ENCODE assay signal across 8 cellular contexts in genomic region chr19:21328885-21329605, GRCh38. TPM values are rescaled to one million over a fixed set of nuclear protein-coding genes. Genes with fewer than 3 reads are reported as not detected.
DNase-seq lines count a peak whose midpoint lies in the region; ATAC-seq, FAIRE-seq and TF ChIP-seq lines count a peak whose summit lies in the region.

ZNF708 (minus strand) TSS chr19:21329410; CDS start chr19:21329212, 198 bp downstream.

- H3K9ac ChIP-seq in HepG2 (ENCODE audit: insufficient read depth, low read depth, low read length) = peak within 1 kb of the TSS; percentile 98

- no peaks in the 10 kb centered on the region for H3K4me1 ChIP-seq in BE2C
- H3K4me1 ChIP-seq in HepG2 (ENCODE audit: insufficient read depth, low read length) = peaks cover 12% of the 10 kb centered on the region

- H3K4me1 Mint-ChIP-seq in dendritic cell treated with granulocyte-macrophage colony-stimulating factor and Interleukin-4, amounts not matched to agents 40 ng/mL and 50 ng/mL, for 4 days (ENCODE audit: low read depth) = peaks cover 22% of the 10 kb centered on the region

- CTCF ChIA-PET in HepG2 (lab: Yijun Ruan, JAX; ENCODE audit: low intra/inter-chr PET ratio, low total read pairs) = no interaction called here

- TF ChIP-seq RAD21 in HepG2 (CRISPR knock-in tag; IDR thresholded peaks at IDR 0.05) = no peak

- BruUV-seq in HepG2 (replicated peaks; lab: Mats Ljungman, UMichigan) = no TSS peak

- DNase-seq in BE2C (peak; percentile 91), GM19240 (ENCODE audit: insufficient read length, low spot score) (peak; percentile 39), NCI-H526 treated with DMSO at 0.1 percent for 48 hours (lab: John Stamatoyannopoulos, UW) (peak; percentile 66), HepG2 (ENCODE audit: low spot score) (peak; percentile 94)
- peak; percentile 56 for DNase-seq in activated CD4-positive, alpha-beta T cell treated with anti-CD3 and anti-CD28 coated beads, Interleukin-2, amount 50 U/mL, for 1 hour
- peak; percentile 69 for DNase-seq in stimulated activated CD4-positive, alpha-beta T cell treated with anti-CD3 and anti-CD28 coated beads, Interleukin-4, amount 100 ng/mL, for 1 hour

- in situ Hi-C loops in HepG2 (cut with HindIII; ENCODE audit: extremely low pct_ligation_motif_present, low pct_unique_long_range_greater_than_20kb) = no loop called here

- peaks cover 20% of the 10 kb centered on the region for H3K79me2 ChIP-seq in HepG2 (ENCODE audit: insufficient read depth, low read length)

- H3K9me3 ChIP-seq in BE2C (peaks cover 5% of the 10 kb centered on the region; the same call in 1 of the 2 replicates), HepG2 (ENCODE audit: low read length) (peaks cover 6% of the 10 kb centered on the region; the same call in 1 of the 2 replicates)

- H3K4me3 ChIP-seq in BE2C (ENCODE audit: low read depth, low read length) (peak within 1 kb of the TSS; percentile 81), HepG2 (replicated peaks in 1 of 3; ENCODE audit: insufficient read depth in 1 of 3, low read depth in 2 of 3, low read length in 3 of 3) (peak within 1 kb of the TSS; percentile 84 to 96 (median 95))

- peaks cover 49% of the 10 kb centered on the region for H3K36me3 Mint-ChIP-seq in dendritic cell treated with granulocyte-macrophage colony-stimulating factor and Interleukin-4, amounts not matched to agents 40 ng/mL and 50 ng/mL, for 4 days (ENCODE audit: low read depth)

- FAIRE-seq in HepG2 (lab: Jason Lieb, UNC) = peak; percentile 92

- H3K27me3 ChIP-seq in BE2C = no peaks in the 10 kb centered on the region
- H3K27me3 ChIP-seq in HepG2 (ENCODE audit: control insufficient read depth in 1 of 2, insufficient read depth in 2 of 2, low read length in 2 of 2) = no peaks in the 10 kb centered on the region; a peak in 1 of 5 replicates

- TF ChIP-seq POLR2A in HepG2 (IDR thresholded peaks at IDR 0.05; ENCODE audit: insufficient read depth in 1 of 2, low read depth in 2 of 2, low read length in 2 of 2) = peak; percentile 84 to 96

- TF ChIP-seq CTCF in BE2C (IDR thresholded peaks at IDR 0.05; ENCODE audit: low read depth, low read length) = no peak
- no peak for TF ChIP-seq CTCF in HepG2 (CRISPR knock-in tag; IDR thresholded peaks at IDR 0.05)

- peak within 1 kb of the TSS; percentile 100 for H3K27ac Mint-ChIP-seq in dendritic cell treated with granulocyte-macrophage colony-stimulating factor and Interleukin-4, amounts not matched to agents 40 ng/mL and 50 ng/mL, for 4 days

- H3K4me3 Mint-ChIP-seq in dendritic cell treated with granulocyte-macrophage colony-stimulating factor and Interleukin-4, amounts not matched to agents 40 ng/mL and 50 ng/mL, for 4 days = peak within 1 kb of the TSS; percentile 100

- H3K9me3 Mint-ChIP-seq in dendritic cell treated with granulocyte-macrophage colony-stimulating factor and Interleukin-4, amounts not matched to agents 40 ng/mL and 50 ng/mL, for 4 days = peaks cover 18% of the 10 kb centered on the region

- TF ChIP-seq EP300 in HepG2 (IDR thresholded peaks at IDR 0.05; ENCODE audit: low read depth in 2 of 2, low read length in 2 of 2) (no peak), HepG2 (CRISPR knock-in tag; IDR thresholded peaks at IDR 0.05; ENCODE audit: borderline replicate concordance) (no peak)

- ATAC-seq in HG03460 (IDR thresholded peaks at IDR 0.05; ENCODE audit: unreplicated experiment) = peak; percentile 99
- peak; percentile 100 for ATAC-seq in HepG2

- H3K27ac ChIP-seq in HepG2 (ENCODE audit: extremely low read length, insufficient read depth, low read length) = peak within 1 kb of the TSS; percentile 97

- peak within 1 kb of the TSS; percentile 76 for H3K4me2 ChIP-seq in HepG2 (ENCODE audit: low read depth, low read length)

- intact Hi-C loops in dendritic cell treated with granulocyte-macrophage colony-stimulating factor and Interleukin-4, amounts not matched to agents 40 ng/mL and 50 ng/mL, for 4 days (cut with micrococcal nuclease) = loop anchor here (1.0 to 10.0 kb wide), 2 partner anchors 29 to 304 kb away; partner anchors contain the start of genes ZNF430 and ZNF738
- intact Hi-C loops in HepG2 (cut with micrococcal nuclease; ENCODE audit: unreplicated experiment) = loop anchor here (1.0 to 10.0 kb wide), 3 partner anchors 29 to 436 kb away; partner anchors contain the start of genes ZNF100, ZNF493 and ZNF738

- H4K20me1 ChIP-seq in HepG2 (ENCODE audit: insufficient read depth, low read length) = no peaks in the 10 kb centered on the region

- H3K36me3 ChIP-seq in BE2C (peaks cover 11% of the 10 kb centered on the region), HepG2 (replicated peaks in 1 of 2; ENCODE audit: control insufficient read depth in 1 of 2, insufficient read depth in 2 of 2, low read length in 2 of 2) (0 out of 5 replicates have a peak, but pooled peaks cover 0 to 8% of the 10 kb centered on the region in 2 experiments)

- POLR2A ChIA-PET in HepG2 (lab: Yijun Ruan, JAX) = interaction anchor here (0.7 to 2.2 kb wide), 18 partner anchors 8 to 1596 kb away, joined by 3 to 21 read pairs (median 4); partner anchors contain the start of genes ZNF100, ZNF14, ZNF429 and ZNF430

- H2AFZ ChIP-seq in HepG2 (ENCODE audit: low read length) = peak within 1 kb of the TSS; percentile 86

- no peaks in the 10 kb centered on the region for H3K27me3 Mint-ChIP-seq in dendritic cell treated with granulocyte-macrophage colony-stimulating factor and Interleukin-4, amounts not matched to agents 40 ng/mL and 50 ng/mL, for 4 days

- WGBS in HepG2 (ENCODE audit: low lambda C conversion rate) = 6% methylated on average over 2 of the region's 32 CpGs

TF ChIP-seq in HepG2, 621 proteins besides CTCF, POLR2A, EP300 and RAD21 (continues in another document):
- TF ChIP-seq HNRNPLL (IDR thresholded peaks at IDR 0.05; ENCODE audit: low read depth, low read length, poor library complexity, severe bottlenecking) (peak; percentile 61), RERE (CRISPR knock-in tag; IDR thresholded peaks at IDR 0.05; ENCODE audit: low read depth) (no peak), BORCS8-MEF2B (CRISPR knock-in tag; IDR thresholded peaks at IDR 0.05) (peak; percentile 42; the same call in 1 of the 2 replicates), TCF12 (IDR thresholded peaks at IDR 0.05) (no peak), TCF12 (CRISPR knock-in tag; IDR thresholded peaks at IDR 0.05) (no peak)

RNA-seq across cellular contexts. Expression of gene ZNF708, which starts in this region (rescaled TPM):
- polyA plus RNA-seq in BE2C (2012; ENCODE audit: insufficient read depth, insufficient read length, low read depth) = 2.1 TPM
- 5.2 and 6.9 TPM in 2 replicates for total RNA-seq in HepG2 (2016; rRNA removed; fragmentation: Illumina TruSeq; extraction: Trizol)
- 1.2 and 1.3 TPM in 2 replicates for total RNA-seq in HepG2 (2016; cell fraction: cytosol; rRNA removed; fragmentation: Illumina TruSeq; extraction: Trizol; ENCODE audit: low read depth)
- 5.0 and 7.1 TPM in 2 replicates for total RNA-seq in HepG2 (2016; cell fraction: insoluble cytoplasmic fraction; rRNA removed; fragmentation: Illumina TruSeq; extraction: Trizol)
- 1.8 and 3.4 TPM in 2 replicates for total RNA-seq in HepG2 (2016; cell fraction: membrane; rRNA removed; fragmentation: Illumina TruSeq; extraction: Trizol)
- 12.9 and 14.9 TPM in 2 replicates for total RNA-seq in HepG2 (2016; cell fraction: nucleus; rRNA removed; fragmentation: Illumina TruSeq; extraction: Trizol)
- polyA plus RNA-seq in HepG2 (2011; rRNA removed) = 1.8 and 2.7 TPM in 2 replicates
- 0.36 and 1.00 TPM in 2 replicates for polyA plus RNA-seq in HepG2 (2011; cell fraction: cytosol; rRNA removed)
- polyA plus RNA-seq in HepG2 (2011; cell fraction: nucleus; rRNA removed) = 2.6 and 3.6 TPM in 2 replicates
- polyA plus RNA-seq in HepG2 (2012) = 3.2 TPM in 2 replicates
- polyA plus RNA-seq in HepG2 (2016; cell fraction: cytosol; fragmentation: Illumina TruSeq; extraction: Trizol; ENCODE audit: low read depth) = 0.23 and 0.34 TPM in 2 replicates
- 5.0 and 5.7 TPM in 2 replicates for polyA plus RNA-seq in HepG2 (2016; cell fraction: insoluble cytoplasmic fraction; fragmentation: Illumina TruSeq; extraction: Trizol; ENCODE audit: low read depth)
- polyA plus RNA-seq in HepG2 (2016; cell fraction: membrane; fragmentation: Illumina TruSeq; extraction: Trizol; ENCODE audit: low read depth) = 0.62 and 0.77 TPM in 2 replicates
- polyA plus RNA-seq in HepG2 (2016; cell fraction: nucleus; fragmentation: Illumina TruSeq; extraction: Trizol; ENCODE audit: insufficient read depth, low read depth) = 12.2 and 16.1 TPM in 2 replicates
- 2.1 and 4.1 TPM in 2 replicates for polyA minus RNA-seq in HepG2 (2011; rRNA and poly(A)+ RNA removed; ENCODE audit: low replicate concordance)
- polyA minus RNA-seq in HepG2 (2011; cell fraction: cytosol; rRNA and poly(A)+ RNA removed) = 2.3 and 3.5 TPM in 2 replicates
- polyA minus RNA-seq in HepG2 (2011; cell fraction: nucleus; rRNA and poly(A)+ RNA removed) = 13.9 and 22.6 TPM in 2 replicates

Comparison
In these comparisons a context has a peak if more than half of its experiments do, and no peak if none do; other contexts are left out.
1. Peak in every context shown above with its lines: DNase-seq, ATAC-seq, H3K4me3 ChIP-seq and H3K27ac ChIP-seq.
2. DNase-seq: peak in every context shown above with its lines; median percentile 94 in HepG2; 91 in BE2C; 69 in stimulated activated CD4-positive, alpha-beta T cell treated with anti-CD3 and anti-CD28 coated beads, Interleukin-4, amount 100 ng/mL, for 1 hour; 66 in NCI-H526 treated with DMSO at 0.1 percent for 48 hours; 56 in activated CD4-positive, alpha-beta T cell treated with anti-CD3 and anti-CD28 coated beads, Interleukin-2, amount 50 U/mL, for 1 hour; 39 in GM19240.